In genomic region chr22:48649031-48649430, GRCh38 we compare ENCODE assay signal across 26 cellular contexts.
DNase-seq lines count a peak whose midpoint lies in the region; ATAC-seq and TF ChIP-seq lines count a peak whose summit lies in the region.
"Had no signal": no experiment of that assay in that cellular context is flagged by ENCODE, and none has a peak within 500 bp of the region (broad histone marks: within the 10 kb centered on the region; RNA-seq: fewer than 3 reads in every experiment).

No MANE protein-coding gene starts in this region.

- H2AK5ac ChIP-seq in neuronal stem cell (ENCODE audit: low read depth, low read length) (no peak overlapping the region), trophoblast cell (ENCODE audit: low read length) (no peak overlapping the region)

- H2BK15ac ChIP-seq in neuronal stem cell (ENCODE audit: low read length): no peak overlapping the region

- H4K91ac ChIP-seq in neuronal stem cell (ENCODE audit: low read depth, low read length, poor library complexity) (no peak overlapping the region), trophoblast cell (ENCODE audit: low read depth, low read length) (no peak overlapping the region)

- H3K9me3 Mint-ChIP-seq in brain: no peaks in the 10 kb centered on the region
- H3K9me3 Mint-ChIP-seq: CD4-positive, alpha-beta memory T cell had no signal

- H3K14ac ChIP-seq in neuronal stem cell (ENCODE audit: low read length): no peak overlapping the region
- no peak overlapping the region for H3K14ac ChIP-seq in trophoblast cell (ENCODE audit: low read length)

- H3K79me2 ChIP-seq in trophoblast cell (ENCODE audit: control insufficient read depth, insufficient read depth, low read length, poor library complexity): no peaks in the 10 kb centered on the region

- H3K4me1 Mint-ChIP-seq in brain: peaks cover 19% of the 10 kb centered on the region
- H3K4me1 Mint-ChIP-seq: CD14-positive monocyte; CD4-positive, alpha-beta memory T cell; CD4-positive, CD25-positive, alpha-beta regulatory T cell; CD8-positive, alpha-beta memory T cell had no signal

- whole genome bisulfite sequencing in right cardiac atrium: 88% methylated on average over 9 of the region's 9 CpGs
- WGBS in neuronal stem cell (ENCODE audit: extremely low coverage in 2 of 2, insufficient read length in 2 of 2, insufficient replicate concordance in 1 of 2), 2 donors: no CpG with 5 or more reads among the region's 9 CpGs
- no CpG with 5 or more reads among the region's 9 CpGs for WGBS in trophoblast cell (ENCODE audit: extremely low coverage, insufficient coverage, insufficient read length)

- H3K9me3 ChIP-seq in left ventricle myocardium inferior (replicated peaks) (no peaks in the 10 kb centered on the region), right cardiac atrium (ENCODE audit: control insufficient read depth, low read length) (no peaks in the 10 kb centered on the region), neuronal stem cell (replicated peaks in 1 of 2; ENCODE audit: control insufficient read depth in 2 of 2, insufficient read depth in 1 of 2, low read depth in 1 of 2, low read length in 2 of 2) (no peaks in the 10 kb centered on the region), trophoblast cell (ENCODE audit: insufficient read depth, low read depth, low read length) (peaks cover 3% of the 10 kb centered on the region)
- H3K9me3 ChIP-seq: BLaER1 had no signal

- H3K18ac ChIP-seq in neuronal stem cell (ENCODE audit: low read length) (peak overlapping the region; percentile 38), trophoblast cell (ENCODE audit: low read length) (no peak overlapping the region)

- no peaks in the 10 kb centered on the region for H3K4me1 ChIP-seq in left ventricle myocardium inferior
- no peaks in the 10 kb centered on the region for H3K4me1 ChIP-seq in right cardiac atrium (ENCODE audit: control insufficient read depth, insufficient read depth, low read length)
- H3K4me1 ChIP-seq in neuronal stem cell (ENCODE audit: control insufficient read depth in 2 of 2, insufficient read depth in 1 of 2, low read depth in 1 of 2, low read length in 2 of 2): no peaks in the 10 kb centered on the region
- H3K4me1 ChIP-seq in trophoblast cell (ENCODE audit: control insufficient read depth in 1 of 2, insufficient read depth in 2 of 2, low read length in 2 of 2): no peaks in the 10 kb centered on the region
- H3K4me1 ChIP-seq: BE2C had no signal

- DNase-seq in Right ventricle myocardium superior (peak; percentile 26), left ventricle myocardium inferior (no peak), right cardiac atrium (peak in 2 of 3 donors; percentile 11 to 36), cardiac septum (ENCODE audit: low spot score) (no peak), neuronal stem cell (ENCODE audit: low spot score) (no peak), trophoblast cell (no peak)
- no peak for DNase-seq in stimulated activated CD4-positive, alpha-beta T cell treated with anti-CD3 and anti-CD28 coated beads, Interleukin-1b, Interleukin-23, amount 100 ng/mL, for 48 hours
- DNase-seq: 8988T; ACHN; BE2C; C1 segment of cervical spinal cord; CD4-positive, alpha-beta memory T cell; CD4-positive, CD25-positive, alpha-beta regulatory T cell; CD8-positive, alpha-beta memory T cell; COR-L47; DMS 273 treated with DMSO at 0.1 percent for 48 hours; DMS153; DMS53; DMS79; DND-41; EL; GDM1 had no signal

- no peak overlapping the region for H3K23ac ChIP-seq in neuronal stem cell (ENCODE audit: low read depth, low read length, poor library complexity)
- H3K23ac ChIP-seq in trophoblast cell (ENCODE audit: low read length): no peak overlapping the region

- H3K36me3 ChIP-seq in left ventricle myocardium inferior (no peaks in the 10 kb centered on the region), neuronal stem cell (replicated peaks in 1 of 2; ENCODE audit: control insufficient read depth in 2 of 2, insufficient read depth in 2 of 2, low read length in 2 of 2) (peaks cover 0 to 8% of the 10 kb centered on the region in 2 donors), trophoblast cell (ENCODE audit: control insufficient read depth in 1 of 2, insufficient read depth in 2 of 2, low read length in 2 of 2) (no peaks in the 10 kb centered on the region)
- H3K36me3 ChIP-seq: BE2C, BLaER1 had no signal

- no peak overlapping the region for H2BK12ac ChIP-seq in neuronal stem cell (ENCODE audit: low read length)
- H2BK12ac ChIP-seq in trophoblast cell (ENCODE audit: low read length): no peak overlapping the region

- no peaks in the 10 kb centered on the region for H3K27me3 Mint-ChIP-seq in brain
- H3K27me3 Mint-ChIP-seq: CD4-positive, alpha-beta memory T cell; CD4-positive, CD25-positive, alpha-beta regulatory T cell; CD8-positive, alpha-beta memory T cell had no signal

- no peak for TF ChIP-seq CTCF in left ventricle myocardium inferior (IDR thresholded peaks at IDR 0.05; ENCODE audit: borderline replicate concordance)
- no peak for TF ChIP-seq CTCF in brain (conservative IDR thresholded peaks at IDR 0.05)

- H3K4me3 Mint-ChIP-seq in brain: no peak overlapping the region
- H3K4me3 Mint-ChIP-seq: CD14-positive monocyte; CD4-positive, alpha-beta memory T cell; CD8-positive, alpha-beta memory T cell had no signal

- ATAC-seq in Right ventricle myocardium superior (ENCODE audit: poor library complexity): no peak
- ATAC-seq in right cardiac atrium: no peak
- ATAC-seq: GM12878 had no signal

- H3K27me3 ChIP-seq in left ventricle myocardium inferior (ENCODE audit: low read depth) (peaks cover 38% of the 10 kb centered on the region), right cardiac atrium (ENCODE audit: control insufficient read depth, insufficient read depth) (no peaks in the 10 kb centered on the region), neuronal stem cell (ENCODE audit: control insufficient read depth in 3 of 3, insufficient read depth in 3 of 3, low read depth in 1 of 3, low read length in 3 of 3) (no peaks in the 10 kb centered on the region), trophoblast cell (ENCODE audit: insufficient read depth, low read length) (no peaks in the 10 kb centered on the region)
- H3K27me3 ChIP-seq: BE2C, BLaER1 had no signal

- H2BK5ac ChIP-seq in neuronal stem cell (ENCODE audit: low read length) (no peak overlapping the region), trophoblast cell (ENCODE audit: low read depth, low read length, poor library complexity) (no peak overlapping the region)

- peaks cover 10% of the 10 kb centered on the region for H3K36me3 Mint-ChIP-seq in brain
- H3K36me3 Mint-ChIP-seq: CD14-positive monocyte; CD4-positive, alpha-beta memory T cell; CD4-positive, CD25-positive, alpha-beta regulatory T cell; CD8-positive, alpha-beta memory T cell had no signal

- H4K12ac ChIP-seq in trophoblast cell (ENCODE audit: low read depth, low read length): no peak overlapping the region

- H3K4me2 ChIP-seq in neuronal stem cell (ENCODE audit: insufficient read depth, low read length, poor library complexity, severe bottlenecking): no peak overlapping the region
- H3K4me2 ChIP-seq in trophoblast cell (ENCODE audit: low read length): no peak overlapping the region
- H3K4me2 ChIP-seq: BLaER1 had no signal

- intact Hi-C loops in Right ventricle myocardium superior (cut with DNase I): no loop called here
- intact Hi-C loops in left ventricle myocardium inferior (cut with micrococcal nuclease): no loop called here
- intact Hi-C loops in right cardiac atrium (cut with DNase I): no loop called here
- intact Hi-C loops in cardiac septum (cut with DNase I): no loop called here

- H3K27ac ChIP-seq in left ventricle myocardium inferior (replicated peaks): no peak overlapping the region
- no peak overlapping the region for H3K27ac ChIP-seq in right cardiac atrium (ENCODE audit: low read length)
- no peak overlapping the region for H3K27ac ChIP-seq in neuronal stem cell (replicated peaks; ENCODE audit: low read length)
- no peak overlapping the region for H3K27ac ChIP-seq in trophoblast cell (ENCODE audit: low read depth, low read length)
- H3K27ac ChIP-seq: BLaER1 had no signal

- H3K27ac Mint-ChIP-seq in brain: peak overlapping the region in 3 of 5 experiments; percentile 16 to 45 (median 33)
- H3K27ac Mint-ChIP-seq: CD14-positive monocyte; CD4-positive, alpha-beta memory T cell; CD4-positive, CD25-positive, alpha-beta regulatory T cell; CD8-positive, alpha-beta memory T cell had no signal

- H3K79me1 ChIP-seq in neuronal stem cell (ENCODE audit: low read depth, low read length) (peaks cover 27% of the 10 kb centered on the region), trophoblast cell (ENCODE audit: low read length) (no peaks in the 10 kb centered on the region)

- H2AFZ ChIP-seq in neuronal stem cell (ENCODE audit: low read length): no peak overlapping the region
- H2AFZ ChIP-seq in trophoblast cell (ENCODE audit: insufficient read depth, low read length, poor library complexity): no peak overlapping the region

- H4K8ac ChIP-seq in neuronal stem cell (ENCODE audit: low read depth, low read length): no peak overlapping the region
- no peak overlapping the region for H4K8ac ChIP-seq in trophoblast cell (ENCODE audit: low read depth, low read length)

- H3K9ac ChIP-seq in neuronal stem cell (ENCODE audit: low read depth, low read length, poor library complexity) (no peak overlapping the region), trophoblast cell (ENCODE audit: low read length) (no peak overlapping the region)
- H3K9ac ChIP-seq: BLaER1 had no signal

- no peak overlapping the region for H3K4ac ChIP-seq in neuronal stem cell (ENCODE audit: low read length)
- H3K4ac ChIP-seq in trophoblast cell (ENCODE audit: low read depth, low read length): no peak overlapping the region

- H2BK120ac ChIP-seq in neuronal stem cell (ENCODE audit: low read depth, low read length): no peak overlapping the region
- no peak overlapping the region for H2BK120ac ChIP-seq in trophoblast cell (ENCODE audit: insufficient read depth, low read length, poor library complexity)

- no peak overlapping the region for H3K4me3 ChIP-seq in left ventricle myocardium inferior
- no peak overlapping the region for H3K4me3 ChIP-seq in right cardiac atrium (ENCODE audit: low read length)
- H3K4me3 ChIP-seq in neuronal stem cell (ENCODE audit: low read length in 2 of 2): no peak overlapping the region
- H3K4me3 ChIP-seq in trophoblast cell (ENCODE audit: low read depth, low read length): no peak overlapping the region
- H3K4me3 ChIP-seq: BLaER1, GM12878 had no signal

Comparison
In these comparisons a context has a peak if more than half of its experiments do, and no peak if none do; other contexts are left out.
1. DNase-seq: peak in Right ventricle myocardium superior (single experiment) and right cardiac atrium (2 of 3); none in left ventricle myocardium inferior (single experiment), cardiac septum (single experiment), neuronal stem cell (single experiment), trophoblast cell (0 of 2) and stimulated activated CD4-positive, alpha-beta T cell treated with anti-CD3 and anti-CD28 coated beads, Interleukin-1b, Interleukin-23, amount 100 ng/mL, for 48 hours (single experiment).